In genomic region chr2:189267491-189267890, GRCh38 we compare ENCODE assay signal across 31 cellular contexts.
DNase-seq lines count a peak whose midpoint lies in the region; ATAC-seq and TF ChIP-seq lines count a peak whose summit lies in the region.
"Had no signal": no experiment of that assay in that cellular context is flagged by ENCODE, and none has a peak within 500 bp of the region (broad histone marks: within the 10 kb centered on the region; RNA-seq: fewer than 3 reads in every experiment).

No MANE protein-coding gene starts in this region.

- H3K4me2 ChIP-seq in PC-3 (ENCODE audit: low read length), result no peak overlapping the region

- H3K27ac Mint-ChIP-seq in stimulated activated effector memory CD8-positive, alpha-beta T cell treated with anti-CD3 and anti-CD28 coated beads, Interleukin-12 subunit alpha, Interleukin-12 subunit beta, amount 100 ng/mL, for 72 hours, result no peak overlapping the region
- H3K27ac Mint-ChIP-seq in activated T-helper 1 cell treated with anti-CD3 and anti-CD28 coated beads, Interleukin-12 subunit alpha, Interleukin-12 subunit beta, Interleukin-2, Interleukin-4 antibody, amounts not matched to agents 30 ng/mL and 10 ng/mL and 1 ng/mL, durations not matched to agents 14 hours and 24 hours and 36 hours, result no peak overlapping the region
- H3K27ac Mint-ChIP-seq: activated B cell treated with CpG ODN at 0.5 μM for 24 hours; activated CD4-positive, alpha-beta memory T cell treated with anti-CD3 and anti-CD28 coated beads, Interleukin-2, amount 10 ng/mL, durations not matched to agents 7 days and 5 days; progenitor cell of endocrine pancreas; stimulated activated memory B cell treated with anti-CD40 and anti-IgM and Interleukin-4, amounts not matched to agents 10 μg/mL and 1 μg/mL and 100 μg/mL, for 72 hours had no signal

- no peaks in the 10 kb centered on the region for H3F3A ChIP-seq in PC-3 (ENCODE audit: low read length, unreplicated experiment)

- no peaks in the 10 kb centered on the region for H3K27me3 Mint-ChIP-seq in activated T-helper 1 cell treated with anti-CD3 and anti-CD28 coated beads, Interleukin-12 subunit alpha, Interleukin-12 subunit beta, Interleukin-2, Interleukin-4 antibody, amounts not matched to agents 30 ng/mL and 10 ng/mL and 1 ng/mL, durations not matched to agents 14 hours and 24 hours and 36 hours (ENCODE audit: insufficient read depth)
- H3K27me3 Mint-ChIP-seq: activated B cell treated with CpG ODN at 0.5 μM for 24 hours; activated CD4-positive, alpha-beta memory T cell treated with anti-CD3 and anti-CD28 coated beads, Interleukin-2, amount 10 ng/mL, durations not matched to agents 7 days and 5 days; progenitor cell of endocrine pancreas; stimulated activated memory B cell treated with anti-CD40 and anti-IgM and Interleukin-4, amounts not matched to agents 10 μg/mL and 1 μg/mL and 100 μg/mL, for 72 hours had no signal

- H2AFZ ChIP-seq in ACC112 (ENCODE audit: low read length, unreplicated experiment) (no peak overlapping the region), PC-3 (ENCODE audit: low read length) (no peak overlapping the region)

- H3K36me3 ChIP-seq in ACC112 (ENCODE audit: insufficient read depth, low read length) (no peaks in the 10 kb centered on the region), PC-3 (ENCODE audit: low read depth, low read length) (no peaks in the 10 kb centered on the region), brain microvascular endothelial cell (replicated peaks) (no peaks in the 10 kb centered on the region), rectal smooth muscle tissue (ENCODE audit: control insufficient read depth, insufficient read depth, low read length) (no peaks in the 10 kb centered on the region)
- H3K36me3 ChIP-seq: MG63 had no signal

- CTCF ChIA-PET in PC-3 (lab: Charles Lee), result no interaction called here

- H3K4me3 Mint-ChIP-seq in stimulated activated effector memory CD8-positive, alpha-beta T cell treated with anti-CD3 and anti-CD28 coated beads, Interleukin-12 subunit alpha, Interleukin-12 subunit beta, amount 100 ng/mL, for 72 hours, result no peak overlapping the region
- H3K4me3 Mint-ChIP-seq in activated T-helper 1 cell treated with anti-CD3 and anti-CD28 coated beads, Interleukin-12 subunit alpha, Interleukin-12 subunit beta, Interleukin-2, Interleukin-4 antibody, amounts not matched to agents 30 ng/mL and 10 ng/mL and 1 ng/mL, durations not matched to agents 14 hours and 24 hours and 36 hours, result no peak overlapping the region
- H3K4me3 Mint-ChIP-seq: activated B cell treated with CpG ODN at 0.5 μM for 24 hours; activated CD4-positive, alpha-beta memory T cell treated with anti-CD3 and anti-CD28 coated beads, Interleukin-2, amount 10 ng/mL, durations not matched to agents 7 days and 5 days; neural crest cell; stimulated activated memory B cell treated with anti-CD40 and anti-IgM and Interleukin-4, amounts not matched to agents 10 μg/mL and 1 μg/mL and 100 μg/mL, for 72 hours had no signal

- H3K27ac ChIP-seq in ACC112 (ENCODE audit: low read depth, low read length) (peak overlapping the region; percentile 100), PC-3 (ENCODE audit: low read length) (0 out of 2 replicates have a peak overlapping the region, but pooled peaks have one; percentile 23), brain microvascular endothelial cell (peak overlapping the region; percentile 83), rectal smooth muscle tissue (ENCODE audit: low read depth, low read length) (peak overlapping the region; percentile 51)
- H3K27ac ChIP-seq: foreskin keratinocyte, testis had no signal

- H3K27me3 ChIP-seq in ACC112 (ENCODE audit: insufficient read depth, low read length) (no peaks in the 10 kb centered on the region), PC-3 (ENCODE audit: low read length) (no peaks in the 10 kb centered on the region), brain microvascular endothelial cell (replicated peaks) (no peaks in the 10 kb centered on the region), rectal smooth muscle tissue (ENCODE audit: control insufficient read depth, insufficient read depth, low read length) (no peaks in the 10 kb centered on the region)
- H3K27me3 ChIP-seq: foreskin keratinocyte, MG63, testis had no signal

- BruUV-seq in PC-3 (replicated peaks; lab: Mats Ljungman, UMichigan), result no TSS peak

- intact Hi-C loops in PC-3 (cut with micrococcal nuclease), result no loop called here
- intact Hi-C loops in activated T-helper 1 cell treated with anti-CD3 and anti-CD28 coated beads, Interleukin-12 subunit alpha, Interleukin-12 subunit beta, Interleukin-2, Interleukin-4 antibody, amounts not matched to agents 30 ng/mL and 10 ng/mL and 1 ng/mL, durations not matched to agents 14 hours and 24 hours and 36 hours (cut with micrococcal nuclease), result no loop called here

- H3K9me2 ChIP-seq in PC-3 (replicated peaks; ENCODE audit: low read length), result no peaks in the 10 kb centered on the region

- H4K20me1 ChIP-seq in PC-3 (ENCODE audit: low read length), result no peaks in the 10 kb centered on the region

- no peak overlapping the region for H3K4me3 ChIP-seq in ACC112 (ENCODE audit: low read depth, low read length)
- H3K4me3 ChIP-seq in PC-3 (ENCODE audit: low read length), result no peak overlapping the region
- H3K4me3 ChIP-seq in brain microvascular endothelial cell (ENCODE audit: low read depth, low read length), result no peak overlapping the region
- no peak overlapping the region for H3K4me3 ChIP-seq in rectal smooth muscle tissue (ENCODE audit: low read length)
- H3K4me3 ChIP-seq: MG63, mucosa of descending colon, testis had no signal

- H3K4me1 ChIP-seq in ACC112 (ENCODE audit: control insufficient read depth, insufficient read depth, low read length, unreplicated experiment) (peaks cover 28% of the 10 kb centered on the region), PC-3 (ENCODE audit: insufficient read depth, low read length) (peaks cover 11% of the 10 kb centered on the region; the same call in 1 of the 2 replicates), rectal smooth muscle tissue (ENCODE audit: control insufficient read depth, insufficient read depth, low read length) (peaks cover 4% of the 10 kb centered on the region)
- H3K4me1 ChIP-seq: foreskin keratinocyte, testis had no signal

- no peaks in the 10 kb centered on the region for H3K4me1 Mint-ChIP-seq in stimulated activated effector memory CD8-positive, alpha-beta T cell treated with anti-CD3 and anti-CD28 coated beads, Interleukin-12 subunit alpha, Interleukin-12 subunit beta, amount 100 ng/mL, for 72 hours
- no peaks in the 10 kb centered on the region for H3K4me1 Mint-ChIP-seq in activated T-helper 1 cell treated with anti-CD3 and anti-CD28 coated beads, Interleukin-12 subunit alpha, Interleukin-12 subunit beta, Interleukin-2, Interleukin-4 antibody, amounts not matched to agents 30 ng/mL and 10 ng/mL and 1 ng/mL, durations not matched to agents 14 hours and 24 hours and 36 hours (ENCODE audit: low read depth)
- H3K4me1 Mint-ChIP-seq: activated B cell treated with CpG ODN at 0.5 μM for 24 hours; activated CD4-positive, alpha-beta memory T cell treated with anti-CD3 and anti-CD28 coated beads, Interleukin-2, amount 10 ng/mL, durations not matched to agents 7 days and 5 days; neural crest cell; stimulated activated memory B cell treated with anti-CD40 and anti-IgM and Interleukin-4, amounts not matched to agents 10 μg/mL and 1 μg/mL and 100 μg/mL, for 72 hours had no signal

- ATAC-seq in PC-3 (peak; percentile 46; the same call in 1 of the 2 replicates), GM18519 (IDR thresholded peaks at IDR 0.05; ENCODE audit: low FRiP score, unreplicated experiment) (no peak)
- ATAC-seq in stimulated activated effector memory CD8-positive, alpha-beta T cell treated with anti-CD3 and anti-CD28 coated beads, Interleukin-12 subunit alpha, Interleukin-12 subunit beta, amount 100 ng/mL, for 72 hours, result no peak
- ATAC-seq: foreskin keratinocyte; mucosa of descending colon; stimulated activated memory B cell treated with anti-CD40 and anti-IgM and Interleukin-4, amounts not matched to agents 10 μg/mL and 1 μg/mL and 100 μg/mL, for 72 hours had no signal

- no peak overlapping the region for H3K9ac ChIP-seq in PC-3 (ENCODE audit: low read length)
- no peak overlapping the region for H3K9ac ChIP-seq in rectal smooth muscle tissue (ENCODE audit: low read length)

- DNase-seq in PC-3, result no peak
- DNase-seq in brain microvascular endothelial cell, result no peak
- DNase-seq in NCI-H187 (lab: John Stamatoyannopoulos, UW), result no peak
- no peak for DNase-seq in stimulated activated effector memory CD8-positive, alpha-beta T cell treated with anti-CD3 and anti-CD28 coated beads, Interleukin-12 subunit alpha, Interleukin-12 subunit beta, amount 100 ng/mL, for 72 hours (ENCODE audit: low spot score in 2 of 2)
- DNase-seq in activated T-helper 1 cell treated with anti-CD3 and anti-CD28 coated beads, Interleukin-12 subunit alpha, Interleukin-12 subunit beta, Interleukin-2, Interleukin-4 antibody, amounts not matched to agents 30 ng/mL and 10 ng/mL and 1 ng/mL, durations not matched to agents 14 hours and 24 hours and 36 hours (ENCODE audit: low spot score), result no peak
- DNase-seq: activated B cell treated with CpG ODN at 0.5 μM for 24 hours; activated CD4-positive, alpha-beta memory T cell treated with anti-CD3 and anti-CD28 coated beads, Interleukin-2, amount 10 ng/mL, durations not matched to agents 7 days and 5 days; activated gamma-delta T cell treated with Interleukin-2 at 50 U/mL for 16 hours; activated T-cell treated with anti-CD3 and anti-CD28 coated beads for 4 hours; amygdala; caudate nucleus; COR-L47; DND-41; foreskin keratinocyte; GOT3; hypothalamus; islet precursor cell; MG63; mucosa of descending colon; NCI-H1417 treated with DMSO at 0.1 percent for 48 hours; NCI-H510A treated with DMSO at 0.1 percent for 48 hours; NK-92 treated with Interleukin-12 subunit alpha and Interleukin-12 subunit beta, amount 100 ng/mL, for 24 hours; stimulated activated CD4-positive, alpha-beta T cell treated with anti-CD3 and anti-CD28 coated beads, Interleukin-2, amount 100 ng/mL, for 24 hours; T-helper 9 cell; testis had no signal

- POLR2A ChIA-PET in PC-3 (lab: Charles Lee; ENCODE audit: unreplicated experiment), result no interaction called here

- H3K9me3 ChIP-seq in PC-3 (ENCODE audit: low read length), result no peaks in the 10 kb centered on the region
- H3K9me3 ChIP-seq: mucosa of descending colon, testis had no signal

- no peaks in the 10 kb centered on the region for H3K36me3 Mint-ChIP-seq in stimulated activated effector memory CD8-positive, alpha-beta T cell treated with anti-CD3 and anti-CD28 coated beads, Interleukin-12 subunit alpha, Interleukin-12 subunit beta, amount 100 ng/mL, for 72 hours
- no peaks in the 10 kb centered on the region for H3K36me3 Mint-ChIP-seq in activated T-helper 1 cell treated with anti-CD3 and anti-CD28 coated beads, Interleukin-12 subunit alpha, Interleukin-12 subunit beta, Interleukin-2, Interleukin-4 antibody, amounts not matched to agents 30 ng/mL and 10 ng/mL and 1 ng/mL, durations not matched to agents 14 hours and 24 hours and 36 hours (ENCODE audit: low read depth)
- H3K36me3 Mint-ChIP-seq: stimulated activated memory B cell treated with anti-CD40 and anti-IgM and Interleukin-4, amounts not matched to agents 10 μg/mL and 1 μg/mL and 100 μg/mL, for 72 hours had no signal

- in situ Hi-C loops in brain microvascular endothelial cell (cut with HindIII; ENCODE audit: low pct_ligation_motif_present, low sequenced_read_pairs), result no loop called here

- TF ChIP-seq CTCF in PC-3 (conservative IDR thresholded peaks at IDR 0.05; ENCODE audit: low read depth, low read length) (no peak), brain microvascular endothelial cell (IDR thresholded peaks at IDR 0.05; ENCODE audit: low read depth, low read length, missing control alignments) (no peak)

- peaks cover 3% of the 10 kb centered on the region for H3K9me3 Mint-ChIP-seq in stimulated activated effector memory CD8-positive, alpha-beta T cell treated with anti-CD3 and anti-CD28 coated beads, Interleukin-12 subunit alpha, Interleukin-12 subunit beta, amount 100 ng/mL, for 72 hours
- H3K9me3 Mint-ChIP-seq in activated T-helper 1 cell treated with anti-CD3 and anti-CD28 coated beads, Interleukin-12 subunit alpha, Interleukin-12 subunit beta, Interleukin-2, Interleukin-4 antibody, amounts not matched to agents 30 ng/mL and 10 ng/mL and 1 ng/mL, durations not matched to agents 14 hours and 24 hours and 36 hours, result peaks cover 5% of the 10 kb centered on the region

- no peaks in the 10 kb centered on the region for H3K79me2 ChIP-seq in ACC112 (ENCODE audit: control insufficient read depth, insufficient read depth, low read length, unreplicated experiment)
- no peaks in the 10 kb centered on the region for H3K79me2 ChIP-seq in PC-3 (ENCODE audit: low read length)

Comparison
In these comparisons a context has a peak if more than half of its experiments do, and no peak if none do; other contexts are left out.
1. H3K27ac ChIP-seq: peak in every context shown above with its lines; median percentile 100 in ACC112; 83 in brain microvascular endothelial cell; 51 in rectal smooth muscle tissue; 23 in PC-3.